In genomic region chr7:94409561-94409960, GRCh38 we compare ENCODE assay signal across 32 cellular contexts. TPM values are rescaled to one million over a fixed set of nuclear protein-coding genes. Genes with fewer than 3 reads are reported as not detected.
DNase-seq lines count a peak whose midpoint lies in the region; ATAC-seq, FAIRE-seq and TF ChIP-seq lines count a peak whose summit lies in the region.
"Had no signal": no experiment of that assay in that cellular context is flagged by ENCODE, and none has a peak within 500 bp of the region (broad histone marks: within the 10 kb centered on the region; RNA-seq: fewer than 3 reads in every experiment).

No MANE protein-coding gene starts in this region.

- H3K4me1 ChIP-seq in GM23248 (ENCODE audit: insufficient read depth) (peaks cover 99% of the 10 kb centered on the region), thoracic aorta (ENCODE audit: control insufficient read depth in 1 of 2, low read depth in 2 of 2) (peaks cover 22 to 96% of the 10 kb centered on the region in 2 donors), mesendoderm (ENCODE audit: control insufficient read depth, low read depth, low read length) (no peaks in the 10 kb centered on the region)
- H3K4me1 ChIP-seq: parathyroid adenoma had no signal

- intact Hi-C loops in head of caudate nucleus (cut with DNase I): no loop called here

- H4K20me1 ChIP-seq in GM23248 (ENCODE audit: insufficient read depth): peaks cover 4% of the 10 kb centered on the region; the same call in 1 of the 2 replicates

- peaks cover 99% of the 10 kb centered on the region for H3F3A ChIP-seq in GM23248 (ENCODE audit: insufficient read depth)

- H3K9ac ChIP-seq in GM23248 (peak overlapping the region; percentile 100), mesendoderm (ENCODE audit: low read length) (no peak overlapping the region)
- H3K9ac ChIP-seq: parathyroid adenoma had no signal

- H2AK5ac ChIP-seq in mesendoderm (ENCODE audit: low read length): no peak overlapping the region

- peak overlapping the region; percentile 100 for H3K27ac ChIP-seq in GM23248
- H3K27ac ChIP-seq in thoracic aorta: peak overlapping the region; percentile 18 to 44
- no peak overlapping the region for H3K27ac ChIP-seq in mesendoderm (ENCODE audit: low read depth, low read length)
- H3K27ac ChIP-seq: cardiac muscle cell, lower lobe of right lung, parathyroid adenoma, RWPE1 had no signal

- ATAC-seq in thoracic aorta (ENCODE audit: insufficient number of reproducible peaks, low FRiP score, low read depth) (no peak), HG03442 (IDR thresholded peaks at IDR 0.05; ENCODE audit: unreplicated experiment) (no peak)
- ATAC-seq in naive thymus-derived CD8-positive, alpha-beta T cell: no peak
- ATAC-seq: heart left ventricle; K562; lower lobe of right lung; right cardiac atrium; stimulated activated naive B cell treated with anti-CD40 and anti-IgM and Interleukin-4, amounts not matched to agents 10 μg/mL and 1 μg/mL and 100 μg/mL, for 72 hours had no signal

- DNase-seq in GM23248 (peak; percentile 55), mesothelial cell of epicardium (ENCODE audit: low spot score in 2 of 2, unreplicated experiment in 2 of 2) (no peak), thoracic aorta (ENCODE audit: low spot score) (no peak), mesendoderm (no peak), head of caudate nucleus (no peak)
- DNase-seq in naive thymus-derived CD8-positive, alpha-beta T cell: no peak
- DNase-seq: activated CD4-positive, alpha-beta T cell treated with anti-CD3 and anti-CD28 coated beads, Interleukin-2, amount 50 U/mL, for 4 hours; activated naive CD4-positive, alpha-beta T cell treated with anti-CD3 and anti-CD28 coated beads, Interleukin-2, amount 50 U/mL, for 16 hours; amygdala; DMS153; kidney glomerular epithelial cell; lower lobe of right lung; MG63; NCI-H1105 treated with DMSO at 0.1 percent for 48 hours; NCI-H2081; NCI-H774; stimulated activated CD4-positive, alpha-beta T cell treated with anti-CD3 and anti-CD28 coated beads, Interleukin-4, amount 100 ng/mL, for 24 hours; stimulated activated naive B cell treated with anti-CD40 and anti-IgM and Interleukin-4, amounts not matched to agents 10 μg/mL and 1 μg/mL and 100 μg/mL, for 72 hours; T-helper 1 cell had no signal

- H3K4me3 Mint-ChIP-seq in mesothelial cell of epicardium: no peak overlapping the region
- H3K4me3 Mint-ChIP-seq in naive thymus-derived CD8-positive, alpha-beta T cell: no peak overlapping the region
- H3K4me3 Mint-ChIP-seq: dendritic cell treated with granulocyte-macrophage colony-stimulating factor and Interleukin-4, amounts not matched to agents 40 ng/mL and 50 ng/mL, for 4 days; stimulated activated naive B cell treated with anti-CD40 and anti-IgM and Interleukin-4, amounts not matched to agents 10 μg/mL and 1 μg/mL and 100 μg/mL, for 72 hours had no signal

- H3K79me2 ChIP-seq in GM23248 (ENCODE audit: insufficient read depth) (peaks cover 100% of the 10 kb centered on the region), mesendoderm (ENCODE audit: control insufficient read depth, insufficient read depth, low read length) (no peaks in the 10 kb centered on the region)
- H3K79me2 ChIP-seq: parathyroid adenoma had no signal

- in situ Hi-C loops in GM23248 (cut with MboI): no loop called here

- H3K4ac ChIP-seq in mesendoderm (ENCODE audit: low read depth, low read length): no peak overlapping the region

- H2AFZ ChIP-seq in GM23248: no peak overlapping the region
- H2AFZ ChIP-seq: parathyroid adenoma had no signal

- no peak overlapping the region for H2BK15ac ChIP-seq in mesendoderm (replicated peaks; ENCODE audit: low read depth)

- 3 to 6% methylated on average over 8 of the region's 8 CpGs for WGBS in GM23248 (ENCODE audit: low coverage in 1 of 2, low lambda C conversion rate in 2 of 2, missing lambda C conversion rate in 2 of 2), 2 experiments
- WGBS in mesendoderm (ENCODE audit: extremely low coverage, insufficient coverage, low lambda C conversion rate): no CpG with 5 or more reads among the region's 8 CpGs

- H3K36me3 ChIP-seq in GM23248 (ENCODE audit: low read depth) (peaks cover 100% of the 10 kb centered on the region), thoracic aorta (peaks cover 82% of the 10 kb centered on the region), mesendoderm (ENCODE audit: control insufficient read depth, insufficient read depth, low read length) (peaks cover 13% of the 10 kb centered on the region)
- H3K36me3 ChIP-seq: cardiac muscle cell had no signal

- H3K27me3 ChIP-seq in GM23248 (replicated peaks; ENCODE audit: insufficient read depth): no peaks in the 10 kb centered on the region
- no peaks in the 10 kb centered on the region for H3K27me3 ChIP-seq in thoracic aorta (replicated peaks; ENCODE audit: insufficient read depth)
- no peaks in the 10 kb centered on the region for H3K27me3 ChIP-seq in mesendoderm (ENCODE audit: insufficient read depth, low read length, poor library complexity)
- H3K27me3 ChIP-seq: cardiac muscle cell, heart left ventricle, MG63 had no signal

- H2BK120ac ChIP-seq in mesendoderm (ENCODE audit: low read depth, low read length): no peak overlapping the region

- peak overlapping the region; percentile 51 for H3K4me3 ChIP-seq in GM23248
- no peak overlapping the region for H3K4me3 ChIP-seq in thoracic aorta
- no peak overlapping the region for H3K4me3 ChIP-seq in mesendoderm (ENCODE audit: low read length)
- H3K4me3 ChIP-seq: cardiac muscle cell, heart left ventricle, K562, lower lobe of right lung, MG63 had no signal

- POLR2A ChIA-PET in naive thymus-derived CD8-positive, alpha-beta T cell (lab: Charles Lee): no interaction called here

- no peak overlapping the region for H3K18ac ChIP-seq in mesendoderm (ENCODE audit: low read length)

- H4K5ac ChIP-seq in mesendoderm (ENCODE audit: low read length): no peak overlapping the region

- no peaks in the 10 kb centered on the region for H3K79me1 ChIP-seq in mesendoderm (ENCODE audit: low read length)

- TF ChIP-seq CTCF in mesothelial cell of epicardium (IDR thresholded peaks at IDR 0.05; ENCODE audit: unreplicated experiment) (no peak), thoracic aorta (IDR thresholded peaks at IDR 0.05) (no peak)

- peaks cover 61% of the 10 kb centered on the region for H3K36me3 Mint-ChIP-seq in mesothelial cell of epicardium
- H3K36me3 Mint-ChIP-seq in naive thymus-derived CD8-positive, alpha-beta T cell: no peaks in the 10 kb centered on the region
- H3K36me3 Mint-ChIP-seq: stimulated activated naive B cell treated with anti-CD40 and anti-IgM and Interleukin-4, amounts not matched to agents 10 μg/mL and 1 μg/mL and 100 μg/mL, for 72 hours had no signal

- H3K56ac ChIP-seq in mesendoderm (ENCODE audit: low read length): no peak overlapping the region

- H4K8ac ChIP-seq in mesendoderm (ENCODE audit: low read depth, low read length): no peak overlapping the region

- no peak overlapping the region for H2BK5ac ChIP-seq in mesendoderm (ENCODE audit: low read length)

- no peaks in the 10 kb centered on the region for H3K9me2 ChIP-seq in GM23248 (ENCODE audit: insufficient read depth)

- no peaks in the 10 kb centered on the region for H3K9me3 Mint-ChIP-seq in mesothelial cell of epicardium
- no peaks in the 10 kb centered on the region for H3K9me3 Mint-ChIP-seq in naive thymus-derived CD8-positive, alpha-beta T cell
- H3K9me3 Mint-ChIP-seq: dendritic cell treated with granulocyte-macrophage colony-stimulating factor and Interleukin-4, amounts not matched to agents 40 ng/mL and 50 ng/mL, for 4 days; stimulated activated naive B cell treated with anti-CD40 and anti-IgM and Interleukin-4, amounts not matched to agents 10 μg/mL and 1 μg/mL and 100 μg/mL, for 72 hours had no signal

- H3K9me3 ChIP-seq in GM23248 (ENCODE audit: low read depth): no peaks in the 10 kb centered on the region
- no peaks in the 10 kb centered on the region for H3K9me3 ChIP-seq in thoracic aorta
- H3K9me3 ChIP-seq: heart left ventricle, lower lobe of right lung, MG63 had no signal

- H3K4me1 Mint-ChIP-seq in mesothelial cell of epicardium: peaks cover 50% of the 10 kb centered on the region
- peaks cover 0 to 4% (median 0%) of the 10 kb centered on the region in 4 donors for H3K4me1 Mint-ChIP-seq in naive thymus-derived CD8-positive, alpha-beta T cell

- peak; percentile 60 for FAIRE-seq in endometrium (lab: Jason Lieb, UNC)
- FAIRE-seq: G401.6, H54, TTC549 had no signal

- H3K4me2 ChIP-seq in GM23248 (ENCODE audit: unreplicated experiment) (peak overlapping the region; percentile 98), mesendoderm (ENCODE audit: low read length) (no peak overlapping the region)

- peak overlapping the region; percentile 87 for H3K27ac Mint-ChIP-seq in mesothelial cell of epicardium
- H3K27ac Mint-ChIP-seq in naive thymus-derived CD8-positive, alpha-beta T cell: no peak overlapping the region
- H3K27ac Mint-ChIP-seq: dendritic cell treated with granulocyte-macrophage colony-stimulating factor and Interleukin-4, amounts not matched to agents 40 ng/mL and 50 ng/mL, for 4 days; stimulated activated naive B cell treated with anti-CD40 and anti-IgM and Interleukin-4, amounts not matched to agents 10 μg/mL and 1 μg/mL and 100 μg/mL, for 72 hours had no signal

- no peak overlapping the region for H3K23ac ChIP-seq in mesendoderm (ENCODE audit: low read length)

- no peaks in the 10 kb centered on the region for H3K27me3 Mint-ChIP-seq in mesothelial cell of epicardium (ENCODE audit: low read depth)
- H3K27me3 Mint-ChIP-seq in naive thymus-derived CD8-positive, alpha-beta T cell: peaks cover 6 to 24% (median 7%) of the 10 kb centered on the region in 5 donors
- H3K27me3 Mint-ChIP-seq: dendritic cell treated with granulocyte-macrophage colony-stimulating factor and Interleukin-4, amounts not matched to agents 40 ng/mL and 50 ng/mL, for 4 days had no signal

RNA-seq across cellular contexts. Expression of gene COL1A2, which starts 14.9 kb away (rescaled TPM):
- total RNA-seq in GM23248 (2014; rRNA removed; shearing (Covaris generic)): 10,930 and 11,288 TPM in 2 replicates
- 9,779 and 9,902 TPM in 2 replicates for polyA plus RNA-seq in GM23248 (2016; fragmentation: Nextera tagmentation; extraction: Ambion mirVana)
- total RNA-seq in mesothelial cell of epicardium (2,538 to 2,739 TPM (median 2,734 TPM) in 3 replicates), thoracic aorta (1,000 to 10,000 TPM; 1,117 to 1,356 TPM)
- not detected for total RNA-seq in naive thymus-derived CD8-positive, alpha-beta T cell
- polyA plus RNA-seq in naive thymus-derived CD8-positive, alpha-beta T cell: not detected
- 83.1 TPM for polyA plus RNA-seq in mesendoderm (2013, experiment 1 of 2)
- 83.6 TPM for polyA plus RNA-seq in mesendoderm (2013, experiment 2 of 2)
- total RNA-seq: HT-29 had no signal

Comparison
In these comparisons a context has a peak if more than half of its experiments do, and no peak if none do; other contexts are left out.
1. RNA of gene COL1A2, which starts 14.9 kb away (total RNA-seq): 10,930 to 11,288 TPM in GM23248, 2,538 to 2,739 TPM in mesothelial cell of epicardium and 1,117 to 1,356 TPM in thoracic aorta; not detected in naive thymus-derived CD8-positive, alpha-beta T cell; every median in the first group is over 1,000 times any median in the second.